ENCODE assay signal across 8 cellular contexts in the genomic region with DNA sequence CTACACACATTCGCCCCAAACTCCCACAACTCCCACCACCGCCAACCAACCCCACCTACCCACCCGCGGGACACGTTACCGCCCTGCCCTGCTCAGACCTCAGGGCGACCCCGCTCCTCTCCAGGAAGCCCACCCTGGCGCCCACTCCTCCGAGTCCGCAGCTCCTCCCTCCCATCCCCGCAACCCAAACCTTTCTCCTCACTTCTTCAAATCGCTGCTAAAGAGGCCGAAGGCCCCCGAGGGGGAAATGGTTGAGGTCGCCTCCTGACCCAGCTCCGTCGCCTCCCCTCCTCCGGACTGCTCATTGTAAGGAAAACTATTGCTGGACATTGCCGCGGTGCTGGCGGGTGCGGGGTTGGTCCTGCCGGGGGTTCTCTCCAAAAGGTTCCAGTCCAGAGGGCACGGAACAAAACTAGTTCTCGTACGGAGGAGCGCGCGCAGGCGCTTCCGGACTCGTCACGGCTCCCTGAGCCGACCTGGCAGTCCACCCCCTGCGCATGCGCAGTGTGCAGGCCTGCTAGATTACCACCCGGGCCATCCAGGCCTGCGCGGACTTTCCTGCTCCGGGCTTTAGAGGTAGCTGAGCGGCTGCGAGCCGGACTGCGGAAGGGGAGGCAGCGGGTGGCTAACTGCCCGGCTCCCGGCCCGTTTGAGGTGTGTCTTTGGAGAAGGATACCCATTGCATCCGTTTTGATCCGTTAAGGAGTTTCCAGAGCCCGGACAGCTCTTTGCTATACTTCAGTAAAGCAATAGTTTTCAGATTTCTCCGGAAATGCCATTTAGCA. TPM values are rescaled to one million over a fixed set of nuclear protein-coding genes. Genes with fewer than 3 reads are reported as not detected.
DNase-seq lines count a peak whose midpoint lies in the region; ATAC-seq and TF ChIP-seq lines count a peak whose summit lies in the region.

A gene with protein sequence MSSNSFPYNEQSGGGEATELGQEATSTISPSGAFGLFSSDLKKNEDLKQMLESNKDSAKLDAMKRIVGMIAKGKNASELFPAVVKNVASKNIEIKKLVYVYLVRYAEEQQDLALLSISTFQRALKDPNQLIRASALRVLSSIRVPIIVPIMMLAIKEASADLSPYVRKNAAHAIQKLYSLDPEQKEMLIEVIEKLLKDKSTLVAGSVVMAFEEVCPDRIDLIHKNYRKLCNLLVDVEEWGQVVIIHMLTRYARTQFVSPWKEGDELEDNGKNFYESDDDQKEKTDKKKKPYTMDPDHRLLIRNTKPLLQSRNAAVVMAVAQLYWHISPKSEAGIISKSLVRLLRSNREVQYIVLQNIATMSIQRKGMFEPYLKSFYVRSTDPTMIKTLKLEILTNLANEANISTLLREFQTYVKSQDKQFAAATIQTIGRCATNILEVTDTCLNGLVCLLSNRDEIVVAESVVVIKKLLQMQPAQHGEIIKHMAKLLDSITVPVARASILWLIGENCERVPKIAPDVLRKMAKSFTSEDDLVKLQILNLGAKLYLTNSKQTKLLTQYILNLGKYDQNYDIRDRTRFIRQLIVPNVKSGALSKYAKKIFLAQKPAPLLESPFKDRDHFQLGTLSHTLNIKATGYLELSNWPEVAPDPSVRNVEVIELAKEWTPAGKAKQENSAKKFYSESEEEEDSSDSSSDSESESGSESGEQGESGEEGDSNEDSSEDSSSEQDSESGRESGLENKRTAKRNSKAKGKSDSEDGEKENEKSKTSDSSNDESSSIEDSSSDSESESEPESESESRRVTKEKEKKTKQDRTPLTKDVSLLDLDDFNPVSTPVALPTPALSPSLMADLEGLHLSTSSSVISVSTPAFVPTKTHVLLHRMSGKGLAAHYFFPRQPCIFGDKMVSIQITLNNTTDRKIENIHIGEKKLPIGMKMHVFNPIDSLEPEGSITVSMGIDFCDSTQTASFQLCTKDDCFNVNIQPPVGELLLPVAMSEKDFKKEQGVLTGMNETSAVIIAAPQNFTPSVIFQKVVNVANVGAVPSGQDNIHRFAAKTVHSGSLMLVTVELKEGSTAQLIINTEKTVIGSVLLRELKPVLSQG (minus strand): TSS at position 449 of the 785 bp plus-strand sequence. CDS start 119 bp downstream, at position 330.

- peaks cover 8% of the 10 kb centered on the region; the same call in 1 of the 2 replicates for H3K27me3 ChIP-seq in HUES64 (ENCODE audit: insufficient read depth, low read length)
- no peaks in the 10 kb centered on the region for H3K27me3 ChIP-seq in OCI-LY1 (ENCODE audit: insufficient read depth, low read length)

- H3K9ac ChIP-seq in HUES64 (ENCODE audit: low read depth, low read length) (peak within 1 kb of the TSS; percentile 87), OCI-LY1 (ENCODE audit: low read length) (peak within 1 kb of the TSS; percentile 76)

- H3K4me3 Mint-ChIP-seq in Calu3 (ENCODE audit: low read depth, unreplicated experiment), result peak within 1 kb of the TSS; percentile 79

- H3K4me3 ChIP-seq in HUES64 (ENCODE audit: low read length) (peak within 1 kb of the TSS; percentile 85), OCI-LY1 (ENCODE audit: low read depth, low read length, poor library complexity, severe bottlenecking) (peak within 1 kb of the TSS; percentile 71)

- TF ChIP-seq CTCF in Calu3 (IDR thresholded peaks at IDR 0.05; ENCODE audit: unreplicated experiment), result no peak
- TF ChIP-seq CTCF in OCI-LY1 (IDR thresholded peaks at IDR 0.05; ENCODE audit: low read length), result no peak

- H4K20me1 ChIP-seq in OCI-LY1 (ENCODE audit: insufficient read depth, low read length), result no peaks in the 10 kb centered on the region

- H3K4me1 ChIP-seq in HUES64 (ENCODE audit: insufficient read depth, low read length) (peaks cover 8% of the 10 kb centered on the region), OCI-LY1 (ENCODE audit: insufficient read depth, low read length, severe bottlenecking) (peaks cover 43% of the 10 kb centered on the region)

- no TSS peak for BruUV-seq in Calu3 (replicated peaks; lab: Mats Ljungman, UMichigan)

- DNase-seq in Calu3 (peak; percentile 100), mesenteric fat pad (ENCODE audit: low spot score) (peak; percentile 100)
- peak; percentile 97 for DNase-seq in activated CD8-positive, alpha-beta memory T cell treated with anti-CD3 and anti-CD28 coated beads, Interleukin-2, amount 50 U/mL, for 4 hours
- peak; percentile 96 for DNase-seq in stimulated activated CD8-positive, alpha-beta memory T cell treated with anti-CD3 and anti-CD28 coated beads, Interleukin-15, amount 100 ng/mL, for 24 hours (ENCODE audit: low read depth)

- no peaks in the 10 kb centered on the region for H3K36me3 ChIP-seq in HUES64 (ENCODE audit: insufficient read depth, low read length)
- no peaks in the 10 kb centered on the region for H3K36me3 ChIP-seq in OCI-LY1 (ENCODE audit: insufficient read depth, low read length)

- in situ Hi-C loops in endometrial microvascular endothelial cells (cut with HindIII; ENCODE audit: inconsistent ontology term, low pct_unique_long_range_greater_than_20kb, low sequenced_read_pairs), result no loop called here

- H3F3A ChIP-seq in OCI-LY1 (ENCODE audit: insufficient read depth, low read length), result no peaks in the 10 kb centered on the region

- H3K27ac Mint-ChIP-seq in Calu3 (ENCODE audit: unreplicated experiment), result peak within 1 kb of the TSS; percentile 80

- H3K9me3 ChIP-seq in HUES64 (ENCODE audit: insufficient read depth, low read depth, low read length) (no peaks in the 10 kb centered on the region), OCI-LY1 (ENCODE audit: low read length) (no peaks in the 10 kb centered on the region)

- H2AFZ ChIP-seq in OCI-LY1 (ENCODE audit: low read length), result peak within 1 kb of the TSS; percentile 56

- peaks cover 26% of the 10 kb centered on the region for H3K36me3 Mint-ChIP-seq in Calu3 (ENCODE audit: insufficient read depth, unreplicated experiment)

- CTCF ChIA-PET in Calu3 (lab: Charles Lee), result interaction anchor here (0.5 to 2.5 kb wide), 6 partner anchors 26 to 734 kb away, joined by 3 to 11 read pairs (median 4); a partner anchor contains a TSS

- peaks cover 46% of the 10 kb centered on the region for H3K79me2 ChIP-seq in OCI-LY1 (ENCODE audit: insufficient read depth, low read length)

- H3K9me3 Mint-ChIP-seq in Calu3 (ENCODE audit: low read depth, unreplicated experiment), result no peaks in the 10 kb centered on the region

- H3K27ac ChIP-seq in HUES64 (ENCODE audit: low read depth, low read length) (peak within 1 kb of the TSS; percentile 85), OCI-LY1 (ENCODE audit: low read depth, low read length, poor library complexity, severe bottlenecking) (peak within 1 kb of the TSS; percentile 37)

- WGBS in HUES64, result under 1% methylated on average over 53 of the region's 53 CpGs

- H3K9me2 ChIP-seq in OCI-LY1 (ENCODE audit: low read depth, low read length), result no peaks in the 10 kb centered on the region

- peaks cover 30% of the 10 kb centered on the region for H3K4me1 Mint-ChIP-seq in Calu3 (ENCODE audit: low read depth, unreplicated experiment)

- no peaks in the 10 kb centered on the region for H3K27me3 Mint-ChIP-seq in Calu3 (ENCODE audit: unreplicated experiment)

- intact Hi-C loops in Calu3 (cut with micrococcal nuclease; ENCODE audit: unreplicated experiment), result loop anchor here (2.0 kb wide), 1 partner anchor 66 kb away; a partner anchor contains a TSS

- H3K4me2 ChIP-seq in OCI-LY1 (ENCODE audit: low read length), result peak within 1 kb of the TSS; percentile 95

- peak; percentile 78 for ATAC-seq in GM21447 (IDR thresholded peaks at IDR 0.05; ENCODE audit: unreplicated experiment)

RNA-seq across cellular contexts. Expression of the gene that starts here (rescaled TPM):
- total RNA-seq in Calu3 (2022) (65.8 and 66.9 TPM in 2 replicates), endometrial microvascular endothelial cells (ENCODE audit: inconsistent ontology term) (36.5 TPM), mesenteric fat pad (39.8 TPM)
- polyA plus RNA-seq in HUES64 (2013, experiment 1 of 2), result 45.4 TPM
- 51.3 TPM for polyA plus RNA-seq in HUES64 (2013, experiment 2 of 2)

Comparison
In these comparisons a context has a peak if more than half of its experiments do, and no peak if none do; other contexts are left out.
1. Peak in every context shown above with its lines: DNase-seq, ATAC-seq, H3K4me3 ChIP-seq and H3K27ac ChIP-seq.